Comparison of ENCODE assay signal across 30 cellular contexts in genomic region chrX:73842541-73843234, GRCh38. TPM values are rescaled to one million over a fixed set of nuclear protein-coding genes. Genes with fewer than 3 reads are reported as not detected.
"Had no signal": no experiment of that assay in that cellular context is flagged by ENCODE, and none has a peak within 500 bp of the region (broad histone marks: within the 10 kb centered on the region; RNA-seq: fewer than 3 reads in every experiment).

No MANE protein-coding gene starts in this region.

- H3K9me3 ChIP-seq: body of pancreas, SJCRH30 had no signal

- H3K36me3 ChIP-seq: SJCRH30 had no signal

- H3K36me3 Mint-ChIP-seq: activated naive CD4-positive, alpha-beta T cell treated with anti-CD3 and anti-CD28 coated beads, Interleukin-2, amount 50 U/mL, for 24 hours had no signal

- FAIRE-seq: bronchial epithelial cell, TTC549 had no signal

- H3K27ac Mint-ChIP-seq: activated CD4-positive, alpha-beta memory T cell treated with anti-CD3 and anti-CD28 coated beads, Interleukin-2, amount 10 ng/mL, durations not matched to agents 7 days and 5 days; activated CD4-positive, alpha-beta T cell treated with anti-CD3 and anti-CD28 coated beads for 36 hours; activated naive CD4-positive, alpha-beta T cell treated with anti-CD3 and anti-CD28 coated beads, Interleukin-2, amount 50 U/mL, for 24 hours; activated T-helper 1 cell treated with anti-CD3 and anti-CD28 coated beads, Interleukin-12 subunit alpha, Interleukin-12 subunit beta, Interleukin-2, Interleukin-4 antibody, amounts not matched to agents 30 ng/mL and 10 ng/mL and 1 ng/mL, durations not matched to agents 14 hours and 24 hours and 36 hours; T-helper 17 cell had no signal

- H3K4me3 ChIP-seq: body of pancreas, coronary artery, SJCRH30 had no signal

- H3K4me1 Mint-ChIP-seq: activated CD4-positive, alpha-beta memory T cell treated with anti-CD3 and anti-CD28 coated beads, Interleukin-2, amount 10 ng/mL, durations not matched to agents 7 days and 5 days; activated CD4-positive, alpha-beta T cell treated with anti-CD3 and anti-CD28 coated beads for 36 hours; activated naive CD4-positive, alpha-beta T cell treated with anti-CD3 and anti-CD28 coated beads, Interleukin-2, amount 50 U/mL, for 24 hours; T-helper 17 cell had no signal

- H3K27ac ChIP-seq: body of pancreas, coronary artery, SJCRH30, VCaP had no signal

- H3K9me3 Mint-ChIP-seq: activated CD4-positive, alpha-beta memory T cell treated with anti-CD3 and anti-CD28 coated beads, Interleukin-2, amount 10 ng/mL, durations not matched to agents 7 days and 5 days; activated naive CD4-positive, alpha-beta T cell treated with anti-CD3 and anti-CD28 coated beads, Interleukin-2, amount 50 U/mL, for 24 hours; activated T-helper 1 cell treated with anti-CD3 and anti-CD28 coated beads, Interleukin-12 subunit alpha, Interleukin-12 subunit beta, Interleukin-2, Interleukin-4 antibody, amounts not matched to agents 30 ng/mL and 10 ng/mL and 1 ng/mL, durations not matched to agents 14 hours and 24 hours and 36 hours had no signal

- DNase-seq: activated CD4-positive, alpha-beta memory T cell treated with anti-CD3 and anti-CD28 coated beads, Interleukin-2, amount 10 ng/mL, durations not matched to agents 7 days and 5 days; activated CD4-positive, alpha-beta T cell treated with anti-CD3 and anti-CD28 coated beads for 36 hours; activated CD4-positive, alpha-beta T cell treated with anti-CD3 and anti-CD28 coated beads, Interleukin-2, amount 50 U/mL, for 1 hour; activated effector memory CD4-positive, alpha-beta T cell treated with Interleukin-2 at 50 U/mL for 16 hours; activated naive CD4-positive, alpha-beta T cell; aorta; body of pancreas; central memory CD4-positive, alpha-beta T cell; NCI-H1092; NCI-H1417; NCI-H1930; NCI-H2107; NCI-H2171 treated with DMSO at 0.1 percent for 48 hours; NCI-H226; NCI-H526 treated with DMSO at 0.1 percent for 48 hours; NCI-H82; SJCRH30; T-helper 17 cell; T-helper 9 cell had no signal

- H3K4me1 ChIP-seq: body of pancreas, SJCRH30 had no signal

- H3K27me3 Mint-ChIP-seq: activated CD4-positive, alpha-beta memory T cell treated with anti-CD3 and anti-CD28 coated beads, Interleukin-2, amount 10 ng/mL, durations not matched to agents 7 days and 5 days; activated CD4-positive, alpha-beta T cell treated with anti-CD3 and anti-CD28 coated beads for 36 hours; activated naive CD4-positive, alpha-beta T cell treated with anti-CD3 and anti-CD28 coated beads, Interleukin-2, amount 50 U/mL, for 24 hours; T-helper 17 cell had no signal

- H3K4me3 Mint-ChIP-seq: activated CD4-positive, alpha-beta memory T cell treated with anti-CD3 and anti-CD28 coated beads, Interleukin-2, amount 10 ng/mL, durations not matched to agents 7 days and 5 days; activated CD4-positive, alpha-beta T cell treated with anti-CD3 and anti-CD28 coated beads for 36 hours; activated naive CD4-positive, alpha-beta T cell treated with anti-CD3 and anti-CD28 coated beads, Interleukin-2, amount 50 U/mL, for 24 hours; activated T-helper 1 cell treated with anti-CD3 and anti-CD28 coated beads, Interleukin-12 subunit alpha, Interleukin-12 subunit beta, Interleukin-2, Interleukin-4 antibody, amounts not matched to agents 30 ng/mL and 10 ng/mL and 1 ng/mL, durations not matched to agents 14 hours and 24 hours and 36 hours; T-helper 17 cell had no signal

- ATAC-seq: activated CD4-positive, alpha-beta T cell treated with anti-CD3 and anti-CD28 coated beads for 36 hours; body of pancreas; T-helper 17 cell had no signal

- H3K27me3 ChIP-seq: body of pancreas, SJCRH30 had no signal

RNA-seq across cellular contexts. Expression of gene XIST, which starts 9.8 kb away (rescaled TPM):
- total RNA-seq: activated CD4-positive, alpha-beta memory T cell treated with anti-CD3 and anti-CD28 coated beads, Interleukin-2, amount 10 ng/mL, durations not matched to agents 7 days and 5 days; activated CD4-positive, alpha-beta T cell treated with anti-CD3 and anti-CD28 coated beads for 36 hours; activated CD8-positive, alpha-beta memory T cell treated with anti-CD3 and anti-CD28 coated beads for 36 hours; activated T-helper 1 cell treated with anti-CD3 and anti-CD28 coated beads, Interleukin-12 subunit alpha, Interleukin-12 subunit beta, Interleukin-2, Interleukin-4 antibody, amounts not matched to agents 30 ng/mL and 10 ng/mL and 1 ng/mL, durations not matched to agents 14 hours and 24 hours and 36 hours; chondrocyte; M059J; NCI-H460; OCI-LY7; T-helper 17 cell had no signal
